Comparison of ENCODE assay signal across 1 cellular context in genomic region chr16:10776280-10776679, GRCh38.
TF ChIP-seq lines count a peak whose summit lies in the region.

No MANE protein-coding gene starts in this region.

TF ChIP-seq in GM12878, 131 proteins besides CTCF, POLR2A, EP300 and RAD21 (continued from another document and continues in another):
- TF ChIP-seq SUPT20H (IDR thresholded peaks at IDR 0.05; ENCODE audit: borderline replicate concordance, control insufficient read depth, low read depth, low read length) (no peak), MXI1 (IDR thresholded peaks at IDR 0.05; ENCODE audit: low read depth, low read length) (no peak), TCF7 (IDR thresholded peaks at IDR 0.05; ENCODE audit: borderline replicate concordance) (peak; percentile 60; the same call in 1 of the 2 replicates), ATF7 (IDR thresholded peaks at IDR 0.05; ENCODE audit: low read depth) (peak; percentile 81), MTA3 (IDR thresholded peaks at IDR 0.05; ENCODE audit: borderline replicate concordance, low read length) (peak; percentile 94), BCL11A (IDR thresholded peaks at IDR 0.05; ENCODE audit: low read depth, low read length) (peak; percentile 79), HCFC1 (IDR thresholded peaks at IDR 0.05; ENCODE audit: low read length) (no peak), SIN3A (IDR thresholded peaks at IDR 0.05; ENCODE audit: low read depth, low read length) (no peak), POU2F2 (IDR thresholded peaks at IDR 0.05; ENCODE audit: borderline replicate concordance, low read depth, low read length) (peak; percentile 69; the same call in 1 of the 3 replicates), RUNX3 (IDR thresholded peaks at IDR 0.05; ENCODE audit: low read length) (peak; percentile 98), SRF (IDR thresholded peaks at IDR 0.05; ENCODE audit: low read depth in 2 of 2, low read length in 2 of 2) (no peak), NFIC (IDR thresholded peaks at IDR 0.05; ENCODE audit: low read depth, low read length) (peak; percentile 95), E2F8 (IDR thresholded peaks at IDR 0.05; ENCODE audit: low read depth, partially characterized antibody) (peak; percentile 69), TCF3 (IDR thresholded peaks at IDR 0.05; ENCODE audit: borderline replicate concordance, insufficient read depth, low read depth, low read length) (peak; percentile 61; the same call in 1 of the 2 replicates), CUX1 (IDR thresholded peaks at IDR 0.05; ENCODE audit: insufficient replicate concordance, low read depth, low read length) (no peak), NRF1 (conservative IDR thresholded peaks at IDR 0.05; ENCODE audit: low read depth, low read length) (no peak), NBN (IDR thresholded peaks at IDR 0.05) (peak; percentile 92), SP1 (IDR thresholded peaks at IDR 0.05; ENCODE audit: low read depth, low read length) (no peak), NFXL1 (IDR thresholded peaks at IDR 0.05; ENCODE audit: borderline replicate concordance) (no peak), PKNOX1 (IDR thresholded peaks at IDR 0.05) (0 out of 2 replicates have a peak, but pooled peaks have one; percentile 27), CBX3 (IDR thresholded peaks at IDR 0.05; ENCODE audit: borderline replicate concordance, low read depth) (no peak), BCL3 (IDR thresholded peaks at IDR 0.05; ENCODE audit: borderline replicate concordance, insufficient read depth, low read depth, low read length, poor library complexity, severe bottlenecking) (peak; percentile 37), SIX5 (IDR thresholded peaks at IDR 0.05; ENCODE audit: low read depth, low read length, severe bottlenecking) (no peak), RAD51 (IDR thresholded peaks at IDR 0.05) (peak; percentile 77), CREM (IDR thresholded peaks at IDR 0.05; ENCODE audit: low read depth) (peak; percentile 78), MEF2A (IDR thresholded peaks at IDR 0.05; ENCODE audit: insufficient read depth, low read depth, low read length) (peak; percentile 89), CBFB (IDR thresholded peaks at IDR 0.05; ENCODE audit: low read depth) (peak; percentile 95), ZNF274 (IDR thresholded peaks at IDR 0.05; ENCODE audit: insufficient read depth, insufficient read length) (no peak), SMC3 (IDR thresholded peaks at IDR 0.05; ENCODE audit: borderline replicate concordance, low read length) (no peak), RB1 (IDR thresholded peaks at IDR 0.05; ENCODE audit: borderline replicate concordance) (no peak), REST (IDR thresholded peaks at IDR 0.05; ENCODE audit: low read depth, low read length) (no peak), EED (IDR thresholded peaks at IDR 0.05; ENCODE audit: low read depth) (peak; percentile 84), IKZF2 (IDR thresholded peaks at IDR 0.05) (peak; percentile 96 to 97), EZH2 (IDR thresholded peaks at IDR 0.05; ENCODE audit: borderline replicate concordance, control insufficient read depth, low read depth, low read length) (no peak), IRF4 (IDR thresholded peaks at IDR 0.05; ENCODE audit: low read depth, low read length) (peak; percentile 58; the same call in 1 of the 2 replicates), MTA2 (IDR thresholded peaks at IDR 0.05; ENCODE audit: low read depth) (peak; percentile 90), USF2 (IDR thresholded peaks at IDR 0.05; ENCODE audit: borderline replicate concordance, low read depth, low read length) (no peak), MAX (IDR thresholded peaks at IDR 0.05; ENCODE audit: low read depth, low read length) (no peak), SREBF1 (IDR thresholded peaks at IDR 0.05; ENCODE audit: low read length) (no peak), ZNF217 (IDR thresholded peaks at IDR 0.05) (peak; percentile 79; the same call in 1 of the 2 replicates), IRF3 (IDR thresholded peaks at IDR 0.05) (no peak), ZZZ3 (IDR thresholded peaks at IDR 0.05; ENCODE audit: control insufficient read depth, insufficient read length, low read depth) (no peak), BACH1 (IDR thresholded peaks at IDR 0.05; ENCODE audit: borderline replicate concordance) (peak; percentile 40; the same call in 1 of the 2 replicates), POLR2AphosphoS5 (IDR thresholded peaks at IDR 0.05; ENCODE audit: low read length) (no peak), ETV6 (conservative IDR thresholded peaks at IDR 0.05 in 1 of 2, IDR thresholded peaks at IDR 0.05 in 1 of 2; ENCODE audit: borderline replicate concordance in 1 of 2, low read depth in 1 of 2) (peak in 1 of 2 experiments; percentile 57; a peak in 1 of 4 replicates)
